Comparison of ENCODE assay signal across 8 cellular contexts in the genomic region with DNA sequence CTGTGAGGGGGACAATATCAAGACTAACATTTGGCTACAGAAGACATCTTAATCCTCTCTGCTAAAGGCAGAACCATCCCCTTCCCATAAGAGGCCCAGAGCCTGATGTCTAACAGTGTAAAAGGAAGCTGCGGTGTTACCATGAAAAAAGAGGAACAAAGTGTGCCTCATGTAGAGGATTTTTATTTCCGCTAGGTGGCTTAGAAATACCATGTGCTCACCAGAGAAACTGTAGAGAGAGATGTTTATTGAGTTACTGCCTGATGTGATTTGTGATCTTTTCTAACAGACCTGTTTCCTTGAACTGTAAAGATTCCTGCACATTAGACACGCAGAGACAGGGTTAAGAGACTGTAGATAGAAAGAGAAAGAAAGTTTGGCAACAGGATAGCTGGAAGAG.
DNase-seq lines count a peak whose midpoint lies in the region; ATAC-seq and TF ChIP-seq lines count a peak whose summit lies in the region.

No MANE protein-coding gene starts in this region.

- H3K27me3 Mint-ChIP-seq in activated naive CD8-positive, alpha-beta T cell treated with anti-CD3 and anti-CD28 coated beads, Interleukin-2, amount 50 U/mL, for 24 hours, result peaks cover 4% of the 10 kb centered on the region

- H3K4me2 ChIP-seq in OCI-LY3 (ENCODE audit: low read length), result peak overlapping the region; percentile 40

- H3K36me3 Mint-ChIP-seq in activated naive CD8-positive, alpha-beta T cell treated with anti-CD3 and anti-CD28 coated beads, Interleukin-2, amount 50 U/mL, for 24 hours (ENCODE audit: low read depth), result no peaks in the 10 kb centered on the region

- peaks cover 7% of the 10 kb centered on the region for H3K4me1 ChIP-seq in OCI-LY3 (ENCODE audit: low read length)

- no peak for DNase-seq in HFF-Myc (ENCODE audit: extremely low read depth, low read depth)
- peak; percentile 22 for DNase-seq in iPS-NIHi7 (ENCODE audit: extremely low spot score)
- DNase-seq in coronary artery (ENCODE audit: low spot score), result no peak
- no peak for DNase-seq in NCI-H2081 treated with DMSO at 0.1 percent for 48 hours (lab: John Stamatoyannopoulos, UW)
- no peak for DNase-seq in NCI-H1048 (lab: John Stamatoyannopoulos, UW)
- no peak for DNase-seq in activated naive CD8-positive, alpha-beta T cell treated with anti-CD3 and anti-CD28 coated beads, Interleukin-2, amount 50 U/mL, for 24 hours

- H2AFZ ChIP-seq in OCI-LY3 (ENCODE audit: low read depth, low read length), result peak overlapping the region; percentile 69

- no peaks in the 10 kb centered on the region for H3K79me2 ChIP-seq in OCI-LY3 (ENCODE audit: low read length)

- H3K9ac ChIP-seq in OCI-LY3 (ENCODE audit: low read length), result no peak overlapping the region

- no peaks in the 10 kb centered on the region for H3K9me3 ChIP-seq in OCI-LY3 (ENCODE audit: insufficient read depth, low read length)

- no peaks in the 10 kb centered on the region for H3K36me3 ChIP-seq in OCI-LY3 (replicated peaks; ENCODE audit: low read depth, low read length)

- ATAC-seq in activated naive CD8-positive, alpha-beta T cell treated with anti-CD3 and anti-CD28 coated beads, Interleukin-2, amount 50 U/mL, for 24 hours, result no peak

- no peaks in the 10 kb centered on the region for H4K20me1 ChIP-seq in OCI-LY3 (ENCODE audit: insufficient read depth, low read length)

- H3K4me3 Mint-ChIP-seq in activated naive CD8-positive, alpha-beta T cell treated with anti-CD3 and anti-CD28 coated beads, Interleukin-2, amount 50 U/mL, for 24 hours, result no peak overlapping the region

- no peaks in the 10 kb centered on the region for H3K4me1 Mint-ChIP-seq in activated naive CD8-positive, alpha-beta T cell treated with anti-CD3 and anti-CD28 coated beads, Interleukin-2, amount 50 U/mL, for 24 hours

- no peaks in the 10 kb centered on the region for H3K9me3 Mint-ChIP-seq in activated naive CD8-positive, alpha-beta T cell treated with anti-CD3 and anti-CD28 coated beads, Interleukin-2, amount 50 U/mL, for 24 hours

- no peak overlapping the region for H3K4me3 ChIP-seq in HFF-Myc (replicated peaks; ENCODE audit: low read depth, low read length)
- H3K4me3 ChIP-seq in OCI-LY3 (ENCODE audit: low read length), result no peak overlapping the region
- H3K4me3 ChIP-seq in coronary artery, result no peak overlapping the region

- H3K27ac ChIP-seq in OCI-LY3 (ENCODE audit: low read length), result no peak overlapping the region
- no peak overlapping the region for H3K27ac ChIP-seq in coronary artery

- no peaks in the 10 kb centered on the region for H3K27me3 ChIP-seq in OCI-LY3 (ENCODE audit: low read depth, low read length)

- no peak overlapping the region for H3K27ac Mint-ChIP-seq in activated naive CD8-positive, alpha-beta T cell treated with anti-CD3 and anti-CD28 coated beads, Interleukin-2, amount 50 U/mL, for 24 hours

- TF ChIP-seq CTCF in GM12874 (IDR thresholded peaks at IDR 0.05; ENCODE audit: insufficient read depth, low read depth, low read length) (peak; percentile 21; the same call in 1 of the 2 replicates), HFF-Myc (IDR thresholded peaks at IDR 0.05; ENCODE audit: low read depth, low read length, missing control alignments) (peak; percentile 6), OCI-LY3 (IDR thresholded peaks at IDR 0.05; ENCODE audit: low read depth, low read length) (peak; percentile 52), coronary artery (IDR thresholded peaks at IDR 0.05) (no peak)
